Comparison of ENCODE assay signal across 28 cellular contexts in the genomic region with DNA sequence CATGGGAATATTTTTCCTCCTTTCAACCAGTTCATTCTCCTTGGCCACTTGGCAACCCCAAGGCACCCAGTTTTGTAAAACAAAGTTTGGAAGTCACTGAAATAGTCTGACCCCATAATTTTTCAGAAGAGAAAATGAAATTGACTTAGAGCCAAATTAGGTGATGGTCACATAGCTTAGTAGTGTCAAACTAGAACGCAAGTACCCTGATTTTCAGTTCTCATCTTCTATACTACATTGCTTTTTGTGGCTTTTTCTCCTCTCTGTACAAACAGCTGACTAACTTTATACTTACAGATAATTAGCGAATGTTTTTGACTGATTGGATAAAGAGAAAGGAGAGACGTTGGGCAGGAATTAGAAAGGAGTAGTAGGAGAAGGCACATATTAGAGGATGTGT.
"Had no signal": no experiment of that assay in that cellular context is flagged by ENCODE, and none has a peak within 500 bp of the region (broad histone marks: within the 10 kb centered on the region; RNA-seq: fewer than 3 reads in every experiment).

No MANE protein-coding gene starts in this region.

- H3K27me3 Mint-ChIP-seq: activated CD8-positive, alpha-beta T cell treated with anti-CD3 and anti-CD28 coated beads for 36 hours; activated naive CD4-positive, alpha-beta T cell treated with anti-CD3 and anti-CD28 coated beads, Interleukin-2, amount 10 ng/mL, durations not matched to agents 7 days and 5 days; activated naive CD8-positive, alpha-beta T cell treated with anti-CD3 and anti-CD28 coated beads for 36 hours had no signal

- H3K9ac ChIP-seq: SK-N-SH had no signal

- H3K4me3 Mint-ChIP-seq: activated CD8-positive, alpha-beta T cell treated with anti-CD3 and anti-CD28 coated beads for 36 hours; activated naive CD4-positive, alpha-beta T cell treated with anti-CD3 and anti-CD28 coated beads, Interleukin-2, amount 10 ng/mL, durations not matched to agents 7 days and 5 days; activated naive CD8-positive, alpha-beta T cell treated with anti-CD3 and anti-CD28 coated beads for 36 hours; activated T-helper 1 cell treated with anti-CD3 and anti-CD28 coated beads, Interleukin-12 subunit alpha, Interleukin-12 subunit beta, Interleukin-2, Interleukin-4 antibody, amounts not matched to agents 30 ng/mL and 10 ng/mL and 1 ng/mL, durations not matched to agents 14 hours and 24 hours and 36 hours; T-helper 1 cell treated with Interleukin-12 subunit alpha and Interleukin-12 subunit beta and Interleukin-4 antibody, amounts not matched to agents 30 μg/mL and 1 μg/mL, for 36 hours; T-helper 2 cell treated with Interferon-gamma antibody and Interleukin-4, amounts not matched to agents 5 μg/mL and 100 μg/mL, for 36 hours had no signal

- H3K9me3 ChIP-seq: SJSA1, SK-N-SH had no signal

- H3K4me2 ChIP-seq: SK-N-SH had no signal

- H3K27ac Mint-ChIP-seq: activated CD8-positive, alpha-beta T cell treated with anti-CD3 and anti-CD28 coated beads for 36 hours; activated naive CD4-positive, alpha-beta T cell treated with anti-CD3 and anti-CD28 coated beads, Interleukin-2, amount 10 ng/mL, durations not matched to agents 7 days and 5 days; activated naive CD8-positive, alpha-beta T cell treated with anti-CD3 and anti-CD28 coated beads for 36 hours; activated T-helper 1 cell treated with anti-CD3 and anti-CD28 coated beads, Interleukin-12 subunit alpha, Interleukin-12 subunit beta, Interleukin-2, Interleukin-4 antibody, amounts not matched to agents 30 ng/mL and 10 ng/mL and 1 ng/mL, durations not matched to agents 14 hours and 24 hours and 36 hours; T-helper 1 cell treated with Interleukin-12 subunit alpha and Interleukin-12 subunit beta and Interleukin-4 antibody, amounts not matched to agents 30 μg/mL and 1 μg/mL, for 36 hours; T-helper 2 cell treated with Interferon-gamma antibody and Interleukin-4, amounts not matched to agents 5 μg/mL and 100 μg/mL, for 36 hours had no signal

- ATAC-seq: activated CD8-positive, alpha-beta T cell treated with anti-CD3 and anti-CD28 coated beads for 36 hours; Panc1 had no signal

- H3K4me1 ChIP-seq: SJSA1 had no signal

- DNase-seq: activated CD4-positive, alpha-beta T cell treated with anti-CD3 and anti-CD28 coated beads, Interleukin-2, amount 50 U/mL, for 4 hours; activated CD8-positive, alpha-beta T cell treated with anti-CD3 and anti-CD28 coated beads for 36 hours; activated gamma-delta T cell treated with Interleukin-2 at 50 U/mL for 16 hours; activated naive CD4-positive, alpha-beta T cell treated with anti-CD3 and anti-CD28 coated beads, Interleukin-2, amount 10 ng/mL, durations not matched to agents 7 days and 5 days; activated naive CD8-positive, alpha-beta T cell treated with anti-CD3 and anti-CD28 coated beads for 36 hours; activated T-cell treated with anti-CD3 and anti-CD28 coated beads, Interleukin-2, amount 50 U/mL, for 1 hour; amniotic stem cell; aorta; cortex of kidney; Karpas-422; NCI-H1105; NCI-H1417 treated with DMSO at 0.1 percent for 48 hours; NCI-H1694; NCI-H1930; NCI-H2081 treated with DMSO at 0.1 percent for 48 hours; NCI-H226; NCI-H446 treated with DMSO at 0.1 percent for 48 hours; NCI-H524; NCI-H69; NCI-H82; SHP77; SK-N-SH had no signal

- H3K27ac ChIP-seq: cardiac muscle cell, SJSA1 had no signal

- H3K4me1 Mint-ChIP-seq: activated naive CD4-positive, alpha-beta T cell treated with anti-CD3 and anti-CD28 coated beads, Interleukin-2, amount 10 ng/mL, durations not matched to agents 7 days and 5 days had no signal

- H3K4me3 ChIP-seq: cardiac muscle cell, SJSA1 had no signal

- H3K9me3 Mint-ChIP-seq: activated naive CD4-positive, alpha-beta T cell treated with anti-CD3 and anti-CD28 coated beads, Interleukin-2, amount 10 ng/mL, durations not matched to agents 7 days and 5 days; T-helper 1 cell treated with Interleukin-12 subunit alpha and Interleukin-12 subunit beta and Interleukin-4 antibody, amounts not matched to agents 30 μg/mL and 1 μg/mL, for 36 hours had no signal

- H3K27me3 ChIP-seq: cardiac muscle cell, SJSA1 had no signal
